In the genomic region with DNA sequence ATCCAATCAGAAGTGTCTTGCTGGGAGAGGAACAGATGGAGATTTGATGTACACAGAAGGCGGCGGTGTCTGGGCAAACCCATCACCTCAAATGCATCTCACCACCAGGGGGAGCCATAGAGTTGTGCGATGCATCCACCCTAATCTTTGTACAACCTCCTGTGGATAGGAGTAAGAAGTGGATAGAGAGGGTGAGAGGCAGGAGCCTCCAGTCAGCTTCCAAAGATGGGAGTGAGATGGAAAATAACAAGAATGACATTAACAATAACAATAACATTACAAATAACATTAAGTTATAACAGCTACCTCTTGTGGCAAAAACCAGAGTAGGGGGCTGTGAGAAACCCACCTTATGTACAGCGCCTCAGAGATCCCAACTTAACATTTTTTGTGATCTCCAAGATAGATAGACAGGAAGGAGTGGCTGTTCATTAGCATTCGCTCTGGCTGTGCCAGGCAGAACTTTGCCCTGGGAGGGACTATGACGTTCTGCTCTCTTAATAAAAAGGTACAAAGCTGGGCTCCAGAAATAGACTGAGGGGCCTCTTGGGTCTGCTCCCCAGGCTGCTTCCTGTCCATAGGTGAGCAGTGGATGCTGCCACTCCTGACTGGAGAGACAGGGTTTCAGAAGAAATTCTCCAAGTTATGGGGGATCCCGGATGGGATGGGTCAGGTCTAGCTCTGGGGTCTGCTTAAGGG, we compare ENCODE assay signal across 8 cellular contexts. TPM values are rescaled to one million over a fixed set of nuclear protein-coding genes. Genes with fewer than 3 reads are reported as not detected.
DNase-seq lines count a peak whose midpoint lies in the region; ATAC-seq and FAIRE-seq lines count a peak whose summit lies in the region.

No MANE protein-coding gene starts in this region.

- H3K27me3 ChIP-seq in small intestine (ENCODE audit: control insufficient read depth in 2 of 2, insufficient read depth in 2 of 2, low read length in 2 of 2), result no peaks in the 10 kb centered on the region

- H3K36me3 ChIP-seq in small intestine (ENCODE audit: control insufficient read depth in 2 of 2, insufficient read depth in 2 of 2, low read length in 2 of 2), result no peaks in the 10 kb centered on the region

- H3K4me1 ChIP-seq in small intestine (ENCODE audit: control insufficient read depth in 2 of 2, insufficient read depth in 1 of 2, low read depth in 1 of 2, low read length in 1 of 2), result peaks cover 0 to 7% of the 10 kb centered on the region in 2 donors

- no peaks in the 10 kb centered on the region for H3K9me3 ChIP-seq in small intestine (ENCODE audit: control insufficient read depth, low read depth)

- H3K4me3 ChIP-seq in small intestine (ENCODE audit: low read depth in 1 of 2, low read length in 2 of 2), result no peak overlapping the region

- ATAC-seq in HG03108 (IDR thresholded peaks at IDR 0.05; ENCODE audit: unreplicated experiment) (no peak), GM21576 (IDR thresholded peaks at IDR 0.05; ENCODE audit: unreplicated experiment) (no peak)

- 21 to 32% (median 31%) methylated on average over 7 of the region's 7 CpGs for WGBS in small intestine, 3 donors

- FAIRE-seq in small intestine (lab: Jason Lieb, UNC), result no peak

- DNase-seq in GM04504 (ENCODE audit: low read depth), result peak; percentile 44
- DNase-seq in NCI-H1092 treated with DMSO at 0.1 percent for 48 hours (lab: John Stamatoyannopoulos, UW), result peak; percentile 11
- DNase-seq in T-helper 9 cell, result peak; percentile 82
- DNase-seq in anterior cingulate cortex (lab: John Stamatoyannopoulos, UW), result peak in 45 of 58 donors; percentile 2 to 81 (median 35)
- peak in 40 of 51 donors; percentile 3 to 88 (median 38) for DNase-seq in hypothalamus (lab: John Stamatoyannopoulos, UW)
- peak; percentile 94 for DNase-seq in small intestine

- peak overlapping the region; percentile 75 to 93 for H3K27ac ChIP-seq in small intestine (ENCODE audit: low read depth in 1 of 2, low read length in 1 of 2)

RNA-seq across cellular contexts. Expression of a gene that starts 5.2 kb away (rescaled TPM):
- polyA plus RNA-seq in small intestine, result 1 to 10 TPM in 1 of 3 donors, under 1 TPM in 2; 0.10 to 5.8 (median 0.54) TPM

RNA-seq across cellular contexts. Expression of a gene that starts 14.9 kb away (rescaled TPM):
- polyA plus RNA-seq in small intestine, result 1 to 10 TPM in 1 of 3 donors, under 1 TPM in 1, not detected in 1; 0.22 to 1.1 TPM

RNA-seq across cellular contexts. Expression of a gene that starts 28.4 kb away (rescaled TPM):
- polyA plus RNA-seq in small intestine, result 1 to 10 TPM in 1 of 3 donors, under 1 TPM in 1, not detected in 1; 0.33 to 2.0 TPM

RNA-seq across cellular contexts. Expression of a gene that starts 55.7 kb away (rescaled TPM):
- 1 to 10 TPM; 1.3 to 2.5 (median 1.9) TPM for polyA plus RNA-seq in small intestine

RNA-seq across cellular contexts. Expression of a gene that starts 58.3 kb away (rescaled TPM):
- under 1 TPM in 1 of 3 donors, not detected in 2; 0.76 TPM for polyA plus RNA-seq in small intestine

Comparison
In these comparisons a context has a peak if more than half of its experiments do, and no peak if none do; other contexts are left out.
1. DNase-seq: peak in every context shown above with its lines; median percentile 94 in small intestine; 82 in T-helper 9 cell; 44 in GM04504; 38 in hypothalamus; 35 in anterior cingulate cortex; 11 in NCI-H1092 treated with DMSO at 0.1 percent for 48 hours.